27 cellular contexts compared by ENCODE assay signal in the genomic region with DNA sequence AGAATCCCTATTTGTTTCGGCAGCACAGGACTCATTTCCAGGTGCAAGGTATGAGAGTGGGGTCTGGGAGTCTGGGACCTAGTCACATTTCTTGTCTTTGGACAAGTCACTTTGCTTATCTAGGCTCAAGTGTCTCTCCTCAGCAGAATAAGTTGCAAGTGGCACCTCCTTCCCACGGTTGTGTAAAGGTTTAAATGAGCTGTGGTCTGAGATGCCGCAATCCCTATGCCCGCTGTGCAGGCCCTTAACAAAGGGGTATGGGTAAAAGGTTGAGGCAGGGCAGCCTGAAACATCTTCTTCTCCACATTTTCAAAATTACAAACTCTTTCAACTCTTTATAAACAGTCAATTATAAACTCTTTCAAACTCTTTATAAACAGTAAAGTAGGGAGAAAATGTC.
DNase-seq lines count a peak whose midpoint lies in the region; ATAC-seq and TF ChIP-seq lines count a peak whose summit lies in the region.
"Had no signal": no experiment of that assay in that cellular context is flagged by ENCODE, and none has a peak within 500 bp of the region (broad histone marks: within the 10 kb centered on the region; RNA-seq: fewer than 3 reads in every experiment).

No MANE protein-coding gene starts in this region.

- DNase-seq in GF-D8 (lab: John Stamatoyannopoulos, UW) (peak; percentile 13), NB4 (ENCODE audit: low read depth) (peak; percentile 65), left lung (no peak), sigmoid colon (peak; percentile 15), adrenal gland (no peak), NCI-H2171 treated with DMSO at 0.1 percent for 48 hours (lab: John Stamatoyannopoulos, UW) (no peak)
- DNase-seq: AML-193; CD4-positive, alpha-beta T cell; GOT3; IMR-90; KG1; MM.1S; NCI-H1105; NCI-H1436 treated with DMSO at 0.1 percent for 48 hours; NCI-H187 treated with DMSO at 0.1 percent for 48 hours; NCI-H2107; NCI-H446; NCI-H524 treated with DMSO at 0.1 percent for 48 hours; NCI-H774; SHP77; SW 1271 had no signal

- ATAC-seq in left lung (peak; percentile 48), GM21390 (IDR thresholded peaks at IDR 0.05; ENCODE audit: unreplicated experiment) (no peak)
- ATAC-seq: GM12878, Panc1 had no signal

- no peak for TF ChIP-seq CTCF in NB4 (IDR thresholded peaks at IDR 0.05; ENCODE audit: low read depth, low read length)
- no peak for TF ChIP-seq CTCF in left lung (IDR thresholded peaks at IDR 0.05)
- TF ChIP-seq CTCF in sigmoid colon (IDR thresholded peaks at IDR 0.05), result no peak
- no peak for TF ChIP-seq CTCF in adrenal gland (IDR thresholded peaks at IDR 0.05)

- TF ChIP-seq POLR2A in NB4 (IDR thresholded peaks at IDR 0.05; ENCODE audit: extremely low read depth, insufficient read length) (no peak), sigmoid colon (IDR thresholded peaks at IDR 0.05) (no peak), adrenal gland (IDR thresholded peaks at IDR 0.05) (no peak)

- H3K4me1 ChIP-seq in left lung (peaks cover 0 to 6% of the 10 kb centered on the region in 2 donors), sigmoid colon (peaks cover 0 to 32% (median 25%) of the 10 kb centered on the region in 4 donors), adrenal gland (replicated peaks in 1 of 2) (no peaks in the 10 kb centered on the region)
- H3K4me1 ChIP-seq: HAP-1 had no signal

- H3K4me3 ChIP-seq in NB4 (ENCODE audit: low read depth, low read length) (no peak overlapping the region), left lung (no peak overlapping the region), sigmoid colon (no peak overlapping the region), adrenal gland (no peak overlapping the region)
- H3K4me3 ChIP-seq: BLaER1 treated with 17β-estradiol and CSF1 and Interleukin-3, amounts not matched to agents 10 nM and 100 nM; GM12878; HAP-1 had no signal

- H3K9me3 ChIP-seq in left lung (no peaks in the 10 kb centered on the region), sigmoid colon (no peaks in the 10 kb centered on the region), adrenal gland (replicated peaks in 1 of 3) (no peaks in the 10 kb centered on the region)
- H3K9me3 ChIP-seq: BLaER1 treated with 17β-estradiol and CSF1 and Interleukin-3, amounts not matched to agents 10 nM and 100 nM; HAP-1 had no signal

- 88 to 92% methylated on average over 4 of the region's 4 CpGs for WGBS in sigmoid colon, 2 donors
- WGBS in adrenal gland, 4 donors, result 86 to 100% (median 92%) methylated on average over 1 to 4 of the region's 4 CpGs

- H3K27ac ChIP-seq in left lung (no peak overlapping the region), sigmoid colon (no peak overlapping the region), adrenal gland (no peak overlapping the region)
- H3K27ac ChIP-seq: BLaER1 treated with 17β-estradiol and CSF1 and Interleukin-3, amounts not matched to agents 10 nM and 100 nM; RWPE1 had no signal

- TF ChIP-seq EP300 in sigmoid colon (IDR thresholded peaks at IDR 0.05), result no peak

- H3K36me3 ChIP-seq in left lung (no peaks in the 10 kb centered on the region), sigmoid colon (no peaks in the 10 kb centered on the region), adrenal gland (replicated peaks in 1 of 2) (no peaks in the 10 kb centered on the region)
- H3K36me3 ChIP-seq: BLaER1 treated with 17β-estradiol and CSF1 and Interleukin-3, amounts not matched to agents 10 nM and 100 nM; HAP-1 had no signal

- no peaks in the 10 kb centered on the region for H3K27me3 ChIP-seq in left lung
- H3K27me3 ChIP-seq in sigmoid colon, result no peaks in the 10 kb centered on the region
- peaks cover 13% of the 10 kb centered on the region for H3K27me3 ChIP-seq in adrenal gland

- intact Hi-C loops in left lung (cut with DNase I) (no loop called here), sigmoid colon (cut with DNase I) (no loop called here), adrenal gland (cut with DNase I) (no loop called here)

Comparison
In these comparisons a context has a peak if more than half of its experiments do, and no peak if none do; other contexts are left out.
1. DNase-seq: peak in GF-D8 (single experiment), NB4 (single experiment) and sigmoid colon (single experiment); none in left lung (0 of 2), adrenal gland (0 of 7) and NCI-H2171 treated with DMSO at 0.1 percent for 48 hours (single experiment).